Comparison of ENCODE assay signal across 8 cellular contexts in the genomic region with DNA sequence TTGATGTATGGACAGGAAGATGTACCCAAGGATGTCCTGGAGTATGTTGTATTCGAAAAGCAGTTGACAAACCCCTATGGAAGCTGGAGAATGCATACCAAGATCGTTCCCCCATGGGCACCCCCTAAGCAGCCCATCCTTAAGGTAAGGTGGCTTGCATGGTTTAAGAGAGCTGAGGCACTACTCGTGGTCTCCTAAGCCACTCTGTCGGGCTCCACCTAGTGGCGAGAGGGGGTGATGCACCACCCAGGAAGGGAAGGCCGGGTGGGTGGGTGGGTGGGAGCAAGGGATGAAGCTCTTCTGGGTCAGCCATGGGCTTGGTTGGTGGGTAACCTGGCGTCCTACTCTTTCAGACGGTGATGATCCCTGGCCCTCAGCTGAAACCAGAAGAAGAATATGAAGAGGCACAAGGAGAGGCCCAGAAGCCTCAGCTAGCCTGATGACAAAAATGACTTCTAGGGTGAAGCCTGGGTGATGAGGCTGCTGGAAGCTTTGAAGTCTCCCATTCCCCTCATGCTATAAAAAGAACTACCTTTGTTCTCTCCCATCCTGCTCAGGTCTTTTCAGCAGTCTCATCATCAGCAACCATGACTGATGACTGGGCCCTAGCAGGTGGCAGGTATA. TPM values are rescaled to one million over a fixed set of nuclear protein-coding genes. Genes with fewer than 3 reads are reported as not detected.
A peak's percentile ranks its signal among the peaks of the same experiment; 100 is the strongest.
DNase-seq lines count a peak whose midpoint lies in the region; ATAC-seq and TF ChIP-seq lines count a peak whose summit lies in the region.

No MANE protein-coding gene starts in this region.

- no peak for TF ChIP-seq POLR2A in upper lobe of left lung (IDR thresholded peaks at IDR 0.05)

- no peaks in the 10 kb centered on the region for H3K27me3 Mint-ChIP-seq in activated T-cell treated with anti-CD3 and anti-CD28 coated beads, Interleukin-2, amount 50 U/mL, for 24 hours
- H3K27me3 Mint-ChIP-seq in osteocyte (ENCODE audit: unreplicated experiment): peaks cover 3% of the 10 kb centered on the region

- DNase-seq in ACHN: peak; percentile 66
- peak; percentile 81 for DNase-seq in activated T-cell treated with anti-CD3 and anti-CD28 coated beads, Interleukin-2, amount 50 U/mL, for 24 hours
- peak; percentile 47 for DNase-seq in fibroblast of peridontal ligament (ENCODE audit: extremely low read depth)
- no peak for DNase-seq in osteocyte (ENCODE audit: extremely low spot score, unreplicated experiment)
- peak in 1 of 2 donors; percentile 70 for DNase-seq in upper lobe of left lung

- TF ChIP-seq CTCF in GM12875 (IDR thresholded peaks at IDR 0.05; ENCODE audit: borderline replicate concordance, insufficient read depth, low read depth, low read length) (peak; percentile 80), OCI-LY3 (IDR thresholded peaks at IDR 0.05; ENCODE audit: low read depth, low read length) (peak; percentile 28), osteocyte (IDR thresholded peaks at IDR 0.05) (peak; percentile 83), upper lobe of left lung (IDR thresholded peaks at IDR 0.05) (peak in 5 of 6 experiments; percentile 18 to 95 (median 43))

- H3K9me3 ChIP-seq in OCI-LY3 (ENCODE audit: insufficient read depth, low read length) (no peaks in the 10 kb centered on the region), upper lobe of left lung (no peaks in the 10 kb centered on the region)

- no peak overlapping the region for H3K4me2 ChIP-seq in OCI-LY3 (ENCODE audit: low read length)

- H3K4me1 ChIP-seq in OCI-LY3 (ENCODE audit: low read length): no peaks in the 10 kb centered on the region
- H3K4me1 ChIP-seq in upper lobe of left lung: peaks cover 0 to 35% (median 17%) of the 10 kb centered on the region in 4 donors

- H3K36me3 ChIP-seq in OCI-LY3 (replicated peaks; ENCODE audit: low read depth, low read length) (peaks cover 14% of the 10 kb centered on the region), upper lobe of left lung (peaks cover 0 to 31% (median 14%) of the 10 kb centered on the region in 4 donors)

- TF ChIP-seq EP300 in upper lobe of left lung (IDR thresholded peaks at IDR 0.05): no peak

- H4K20me1 ChIP-seq in OCI-LY3 (ENCODE audit: insufficient read depth, low read length): no peaks in the 10 kb centered on the region

- H3K4me1 Mint-ChIP-seq in activated T-cell treated with anti-CD3 and anti-CD28 coated beads, Interleukin-2, amount 50 U/mL, for 24 hours (ENCODE audit: low read depth): peaks cover 2% of the 10 kb centered on the region
- no peaks in the 10 kb centered on the region for H3K4me1 Mint-ChIP-seq in osteocyte (ENCODE audit: unreplicated experiment)

- peaks cover 58% of the 10 kb centered on the region for H3K36me3 Mint-ChIP-seq in activated T-cell treated with anti-CD3 and anti-CD28 coated beads, Interleukin-2, amount 50 U/mL, for 24 hours (ENCODE audit: low read depth)
- peaks cover 28% of the 10 kb centered on the region for H3K36me3 Mint-ChIP-seq in osteocyte (ENCODE audit: unreplicated experiment)

- no peaks in the 10 kb centered on the region for H3K79me2 ChIP-seq in OCI-LY3 (ENCODE audit: low read length)

- no peaks in the 10 kb centered on the region for H3K27me3 ChIP-seq in OCI-LY3 (ENCODE audit: low read depth, low read length)
- H3K27me3 ChIP-seq in upper lobe of left lung: no peaks in the 10 kb centered on the region

- no peak overlapping the region for H3K9ac ChIP-seq in OCI-LY3 (ENCODE audit: low read length)

- in situ Hi-C loops in ACHN (cut with HindIII; ENCODE audit: low pct_ligation_motif_present, low pct_unique_long_range_greater_than_20kb, low sequenced_read_pairs): no loop called here

- peak; percentile 73 to 81 for ATAC-seq in upper lobe of left lung (ENCODE audit: low FRiP score in 2 of 2)
- ATAC-seq in GM18870 (IDR thresholded peaks at IDR 0.05; ENCODE audit: unreplicated experiment): no peak

- H2AFZ ChIP-seq in OCI-LY3 (ENCODE audit: low read depth, low read length): no peak overlapping the region

- no peaks in the 10 kb centered on the region for H3K9me3 Mint-ChIP-seq in activated T-cell treated with anti-CD3 and anti-CD28 coated beads, Interleukin-2, amount 50 U/mL, for 24 hours
- no peaks in the 10 kb centered on the region for H3K9me3 Mint-ChIP-seq in osteocyte (ENCODE audit: unreplicated experiment)

- H3K4me3 Mint-ChIP-seq in activated T-cell treated with anti-CD3 and anti-CD28 coated beads, Interleukin-2, amount 50 U/mL, for 24 hours: no peak overlapping the region
- H3K4me3 Mint-ChIP-seq in osteocyte (ENCODE audit: unreplicated experiment): no peak overlapping the region

- H3K27ac ChIP-seq in OCI-LY3 (ENCODE audit: low read length): no peak overlapping the region
- no peak overlapping the region for H3K27ac ChIP-seq in upper lobe of left lung

- no peak overlapping the region for H3K27ac Mint-ChIP-seq in activated T-cell treated with anti-CD3 and anti-CD28 coated beads, Interleukin-2, amount 50 U/mL, for 24 hours
- no peak overlapping the region for H3K27ac Mint-ChIP-seq in osteocyte (ENCODE audit: unreplicated experiment)

- 29 to 39% methylated on average over 6 to 8 of the region's 8 CpGs for WGBS in upper lobe of left lung, 2 donors

- H3K4me3 ChIP-seq in GM12875 (ENCODE audit: low read depth, low read length) (no peak overlapping the region), OCI-LY3 (ENCODE audit: low read length) (no peak overlapping the region), upper lobe of left lung (no peak overlapping the region)

RNA-seq across cellular contexts. Expression of a gene that starts 21.5 kb away (rescaled TPM):
- 0.13 TPM in 1 of 2 replicates, not detected in the other for total RNA-seq in osteocyte
- total RNA-seq in upper lobe of left lung: under 1 TPM in 5 of 6 donors, not detected in 1; under 0.01 to 0.30 (median 0.09) TPM

RNA-seq across cellular contexts. Expression of a gene that starts 25.3 kb away (rescaled TPM):
- 38.2 and 40.2 TPM in 2 replicates for total RNA-seq in osteocyte
- total RNA-seq in upper lobe of left lung: 10 to 100 TPM in 5 of 6 donors, 1 to 10 TPM in 1; 5.7 to 28.9 (median 25.2) TPM

RNA-seq across cellular contexts. Expression of a gene that starts 29.4 kb away (rescaled TPM):
- total RNA-seq in osteocyte (17.3 and 19.1 TPM in 2 replicates), upper lobe of left lung (10 to 100 TPM; 17.5 to 40.4 (median 23.3) TPM)

Comparison
In these comparisons a context has a peak if more than half of its experiments do, and no peak if none do; other contexts are left out.
1. CTCF ChIP-seq: peak in every context shown above with its lines; median percentile 83 in osteocyte; 80 in GM12875; 43 in upper lobe of left lung; 28 in OCI-LY3.